ENCODE assay signal across 8 cellular contexts in the genomic region with DNA sequence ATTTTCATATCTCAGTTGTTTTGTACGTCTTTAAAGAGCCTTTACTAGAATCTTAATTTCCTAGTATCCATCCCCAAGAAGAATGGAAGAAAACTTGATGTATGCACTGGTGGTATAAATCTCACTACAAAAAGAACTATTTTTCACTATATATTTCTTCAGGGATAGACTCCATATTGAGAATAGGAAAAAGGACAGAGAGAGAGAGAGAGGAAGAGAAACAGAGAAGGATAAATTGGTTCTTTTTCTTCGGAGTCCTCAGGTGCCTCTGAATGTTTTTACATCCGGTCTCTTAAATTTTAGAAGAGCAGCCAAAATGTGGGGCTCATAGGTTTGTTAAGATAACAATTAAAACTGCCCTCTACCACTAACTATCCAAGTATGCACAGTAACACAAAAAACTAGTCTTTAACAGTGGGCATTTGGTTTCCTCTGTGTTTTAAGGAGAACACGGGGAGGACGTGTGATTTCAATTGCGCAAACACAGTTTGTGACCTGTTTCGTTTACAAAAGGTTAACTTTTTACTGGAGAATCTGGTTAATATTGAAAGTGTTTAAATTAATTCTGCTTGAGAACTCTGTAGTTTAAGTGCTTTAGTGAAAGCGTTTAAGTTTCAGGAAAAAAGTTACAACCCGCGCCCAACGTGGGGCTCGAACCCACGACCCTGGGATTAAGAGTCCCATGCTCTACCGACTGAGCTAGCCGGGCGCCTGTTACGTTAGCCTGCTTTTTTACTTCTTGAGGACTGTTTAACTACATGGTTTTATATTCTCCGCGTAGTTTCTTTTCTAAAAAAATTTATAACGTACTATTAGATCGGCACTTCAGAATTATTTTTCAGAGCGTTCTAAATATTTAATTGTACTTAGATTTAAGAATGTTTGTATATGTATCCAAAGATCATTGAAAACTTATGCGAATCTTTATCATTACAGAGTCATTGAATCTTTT. TPM values are rescaled to one million over a fixed set of nuclear protein-coding genes. Genes with fewer than 3 reads are reported as not detected.
DNase-seq lines count a peak whose midpoint lies in the region; ATAC-seq and TF ChIP-seq lines count a peak whose summit lies in the region.

No MANE protein-coding gene starts in this region.

- no peaks in the 10 kb centered on the region; the same call in 1 of the 2 replicates for H3F3A ChIP-seq in GM23338 (replicated peaks; ENCODE audit: low read depth)

- H3K36me3 ChIP-seq in GM23338 (ENCODE audit: insufficient read depth), result no peaks in the 10 kb centered on the region

- H4K20me1 ChIP-seq in GM23338 (replicated peaks; ENCODE audit: insufficient read depth), result no peaks in the 10 kb centered on the region

- peaks cover 5% of the 10 kb centered on the region for H3K27me3 Mint-ChIP-seq in GM23338 (ENCODE audit: insufficient read depth, low read depth, poor library complexity)

- H3K27ac ChIP-seq in GM23338 (ENCODE audit: low read depth), result peak overlapping the region; percentile 16; the same call in 1 of the 2 replicates
- peak overlapping the region; percentile 81 for H3K27ac ChIP-seq in coronary artery

- DNase-seq in AG09319 (ENCODE audit: extremely low read depth, low read depth) (peak; percentile 22), GM23338 (ENCODE audit: low spot score) (peak; percentile 67), NCI-H2171 (lab: John Stamatoyannopoulos, UW) (peak; percentile 40), coronary artery (ENCODE audit: low spot score) (peak; percentile 82), left lobe of liver (ENCODE audit: low spot score) (peak; percentile 85), NCI-H1048 (lab: John Stamatoyannopoulos, UW) (no peak)
- peak; percentile 78 to 89 for DNase-seq in activated CD4-positive, alpha-beta T cell treated with anti-CD3 and anti-CD28 coated beads for 4 hours
- DNase-seq in stimulated activated CD4-positive, alpha-beta T cell treated with anti-CD3 and anti-CD28 coated beads, Interleukin-2, amount 100 ng/mL, for 24 hours, result peak; percentile 85 to 87

- no peaks in the 10 kb centered on the region for H3K9me2 ChIP-seq in GM23338 (ENCODE audit: insufficient read depth)

- H3K9me3 Mint-ChIP-seq in GM23338, result peaks cover 2% of the 10 kb centered on the region; the same call in 2 of the 3 replicates

- H3K4me3 ChIP-seq in GM23338 (peak overlapping the region; percentile 77), coronary artery (peak overlapping the region; percentile 75)

- H3K4me1 ChIP-seq in GM23338 (ENCODE audit: insufficient read depth), result peaks cover 15% of the 10 kb centered on the region

- no peak overlapping the region for H3K27ac Mint-ChIP-seq in GM23338

- no peaks in the 10 kb centered on the region for H3K27me3 ChIP-seq in GM23338 (ENCODE audit: insufficient read depth)

- ATAC-seq in GM23338, result peak; percentile 35
- ATAC-seq in left lobe of liver, result peak; percentile 55

- H3K79me2 ChIP-seq in GM23338 (replicated peaks; ENCODE audit: insufficient read depth), result no peaks in the 10 kb centered on the region

- H3K4me3 Mint-ChIP-seq in GM23338, result no peak overlapping the region

- TF ChIP-seq CTCF in AG09319 (IDR thresholded peaks at IDR 0.05; ENCODE audit: low read depth, low read length), result no peak
- no peak for TF ChIP-seq CTCF in GM23338 (conservative IDR thresholded peaks at IDR 0.05; ENCODE audit: low read depth in 2 of 2)
- no peak for TF ChIP-seq CTCF in coronary artery (IDR thresholded peaks at IDR 0.05)

- H2AFZ ChIP-seq in GM23338, result peak overlapping the region; percentile 54

- no peaks in the 10 kb centered on the region for H3K36me3 Mint-ChIP-seq in GM23338 (ENCODE audit: low read depth)

- peaks cover 5% of the 10 kb centered on the region; the same call in 2 of the 3 replicates for H3K4me1 Mint-ChIP-seq in GM23338

- peak overlapping the region; percentile 81 for H3K4me2 ChIP-seq in GM23338

TF ChIP-seq in GM23338, 12 proteins besides CTCF, POLR2A, EP300 and RAD21:
- TF ChIP-seq ZNF114 (CRISPR knock-in tag; IDR thresholded peaks at IDR 0.05) (no peak), NANOG (IDR thresholded peaks at IDR 0.05; ENCODE audit: borderline replicate concordance) (peak; percentile 22; the same call in 1 of the 2 replicates), EZH2 (IDR thresholded peaks at IDR 0.05; ENCODE audit: low read depth, unreplicated experiment) (no peak), STAT1 (IDR thresholded peaks at IDR 0.05; ENCODE audit: unreplicated experiment) (no peak), POLR2AphosphoS5 (IDR thresholded peaks at IDR 0.05; ENCODE audit: low read depth) (no peak), CREB1 (CRISPR knock-in tag; IDR thresholded peaks at IDR 0.05; ENCODE audit: low read depth) (no peak), EZH2phosphoT487 (IDR thresholded peaks at IDR 0.05; ENCODE audit: unreplicated experiment) (no peak)
- TF ChIP-seq, protein P1, sequence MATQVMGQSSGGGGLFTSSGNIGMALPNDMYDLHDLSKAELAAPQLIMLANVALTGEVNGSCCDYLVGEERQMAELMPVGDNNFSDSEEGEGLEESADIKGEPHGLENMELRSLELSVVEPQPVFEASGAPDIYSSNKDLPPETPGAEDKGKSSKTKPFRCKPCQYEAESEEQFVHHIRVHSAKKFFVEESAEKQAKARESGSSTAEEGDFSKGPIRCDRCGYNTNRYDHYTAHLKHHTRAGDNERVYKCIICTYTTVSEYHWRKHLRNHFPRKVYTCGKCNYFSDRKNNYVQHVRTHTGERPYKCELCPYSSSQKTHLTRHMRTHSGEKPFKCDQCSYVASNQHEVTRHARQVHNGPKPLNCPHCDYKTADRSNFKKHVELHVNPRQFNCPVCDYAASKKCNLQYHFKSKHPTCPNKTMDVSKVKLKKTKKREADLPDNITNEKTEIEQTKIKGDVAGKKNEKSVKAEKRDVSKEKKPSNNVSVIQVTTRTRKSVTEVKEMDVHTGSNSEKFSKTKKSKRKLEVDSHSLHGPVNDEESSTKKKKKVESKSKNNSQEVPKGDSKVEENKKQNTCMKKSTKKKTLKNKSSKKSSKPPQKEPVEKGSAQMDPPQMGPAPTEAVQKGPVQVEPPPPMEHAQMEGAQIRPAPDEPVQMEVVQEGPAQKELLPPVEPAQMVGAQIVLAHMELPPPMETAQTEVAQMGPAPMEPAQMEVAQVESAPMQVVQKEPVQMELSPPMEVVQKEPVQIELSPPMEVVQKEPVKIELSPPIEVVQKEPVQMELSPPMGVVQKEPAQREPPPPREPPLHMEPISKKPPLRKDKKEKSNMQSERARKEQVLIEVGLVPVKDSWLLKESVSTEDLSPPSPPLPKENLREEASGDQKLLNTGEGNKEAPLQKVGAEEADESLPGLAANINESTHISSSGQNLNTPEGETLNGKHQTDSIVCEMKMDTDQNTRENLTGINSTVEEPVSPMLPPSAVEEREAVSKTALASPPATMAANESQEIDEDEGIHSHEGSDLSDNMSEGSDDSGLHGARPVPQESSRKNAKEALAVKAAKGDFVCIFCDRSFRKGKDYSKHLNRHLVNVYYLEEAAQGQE (IDR thresholded peaks at IDR 0.05; ENCODE audit: unreplicated experiment), result no peak
TF ChIP-seq in GM23338: peak in this region for 1.

RNA-seq across cellular contexts. Expression of a gene that starts 5.1 kb away (rescaled TPM):
- total RNA-seq in GM23338 (2014; rRNA removed; shearing (Covaris generic)), result 184 and 249 TPM in 2 replicates
- polyA plus RNA-seq in GM23338 (2016; fragmentation: Nextera tagmentation; extraction: Ambion mirVana), result 677 and 691 TPM in 2 replicates
- total RNA-seq in left lobe of liver, result 112 TPM

RNA-seq across cellular contexts. Expression of a gene that starts 39.6 kb away (rescaled TPM):
- 30.8 and 48.7 TPM in 2 replicates for total RNA-seq in GM23338 (2014; rRNA removed; shearing (Covaris generic))
- 50.2 and 51.3 TPM in 2 replicates for polyA plus RNA-seq in GM23338 (2016; fragmentation: Nextera tagmentation; extraction: Ambion mirVana)
- 17.2 TPM for total RNA-seq in left lobe of liver

RNA-seq across cellular contexts. Expression of a gene that starts 58.8 kb away (rescaled TPM):
- 9.1 and 14.1 TPM in 2 replicates for total RNA-seq in GM23338 (2014; rRNA removed; shearing (Covaris generic))
- polyA plus RNA-seq in GM23338 (2016; fragmentation: Nextera tagmentation; extraction: Ambion mirVana), result 10.8 and 25.4 TPM in 2 replicates
- 16.7 TPM for total RNA-seq in left lobe of liver
